In the genomic region with DNA sequence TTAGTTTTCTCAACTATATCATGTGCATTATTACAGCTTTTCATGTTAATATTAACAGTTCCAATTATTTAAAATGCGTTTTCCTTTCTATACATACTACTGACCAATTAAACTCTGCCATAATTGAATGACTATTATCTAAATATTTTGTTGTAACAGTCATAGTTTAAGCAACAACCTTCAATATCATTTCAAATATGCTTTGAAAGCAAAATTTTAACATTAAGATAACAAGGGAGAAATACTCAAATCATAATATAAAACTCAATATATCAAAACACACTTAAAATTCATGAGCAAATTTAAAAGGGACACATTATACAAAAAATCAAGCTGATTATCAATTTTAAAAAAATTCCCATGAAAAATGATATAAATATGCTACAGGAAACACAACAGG, we compare ENCODE assay signal across 19 cellular contexts. TPM values are rescaled to one million over a fixed set of nuclear protein-coding genes. Genes with fewer than 3 reads are reported as not detected.
DNase-seq lines count a peak whose midpoint lies in the region; ATAC-seq and FAIRE-seq lines count a peak whose summit lies in the region.
"Had no signal": no experiment of that assay in that cellular context is flagged by ENCODE, and none has a peak within 500 bp of the region (broad histone marks: within the 10 kb centered on the region; RNA-seq: fewer than 3 reads in every experiment).

No MANE protein-coding gene starts in this region.

- no peaks in the 10 kb centered on the region for H3K4me1 ChIP-seq in small intestine (ENCODE audit: control insufficient read depth in 2 of 2, insufficient read depth in 1 of 2, low read depth in 1 of 2, low read length in 1 of 2)
- H3K4me1 ChIP-seq: Caco-2 had no signal

- DNase-seq in small intestine (no peak), AML-193 (lab: John Stamatoyannopoulos, UW) (no peak), LoVo (ENCODE audit: low spot score) (no peak)
- DNase-seq: 8988T; ACHN; Caco-2; CD4-positive, alpha-beta T cell; GDM1; GOT3; H7 had no signal

- H3K36me3 ChIP-seq in small intestine (ENCODE audit: control insufficient read depth in 2 of 2, insufficient read depth in 2 of 2, low read length in 2 of 2): peaks cover 2 to 4% of the 10 kb centered on the region in 2 donors

- H3K4me3 ChIP-seq in small intestine (ENCODE audit: low read depth in 1 of 2, low read length in 2 of 2): no peak overlapping the region

- no peak for ATAC-seq in GM21447 (IDR thresholded peaks at IDR 0.05; ENCODE audit: unreplicated experiment)
- ATAC-seq: HCT116 had no signal

- H3K27me3 ChIP-seq in small intestine (ENCODE audit: control insufficient read depth in 2 of 2, insufficient read depth in 2 of 2, low read length in 2 of 2): no peaks in the 10 kb centered on the region

- H3K27ac ChIP-seq in small intestine (ENCODE audit: low read depth in 1 of 2, low read length in 1 of 2): no peak overlapping the region
- H3K27ac ChIP-seq: C4-2B had no signal

- H3K9me3 ChIP-seq in small intestine (ENCODE audit: control insufficient read depth, low read depth): no peaks in the 10 kb centered on the region
- H3K9me3 ChIP-seq: Caco-2 had no signal

- FAIRE-seq in A204.1 (lab: Jason Lieb, UNC) (peak; percentile 23), TTC549 (lab: Jason Lieb, UNC) (peak; percentile 31), endometrium (lab: Jason Lieb, UNC) (peak; percentile 43), small intestine (lab: Jason Lieb, UNC) (peak; percentile 84)
- FAIRE-seq: D721Med, GM12892, GM18507 had no signal

- 88 to 93% (median 93%) methylated on average over 1 of the region's 1 CpG for WGBS in small intestine, 3 donors

RNA-seq across cellular contexts. Expression of a gene that starts 40.5 kb away (rescaled TPM):
- under 1 TPM in 2 of 3 donors, not detected in 1; 0.76 to 0.81 TPM for polyA plus RNA-seq in small intestine
